ENCODE assay signal across 10 cellular contexts in genomic region chr5:132778129-132778528, GRCh38. TPM values are rescaled to one million over a fixed set of nuclear protein-coding genes. Genes with fewer than 3 reads are reported as not detected.
DNase-seq lines count a peak whose midpoint lies in the region; ATAC-seq, FAIRE-seq and TF ChIP-seq lines count a peak whose summit lies in the region.
"Had no signal": no experiment of that assay in that cellular context is flagged by ENCODE, and none has a peak within 500 bp of the region (broad histone marks: within the 10 kb centered on the region; RNA-seq: fewer than 3 reads in every experiment).

No MANE protein-coding gene starts in this region.

- CTCF ChIA-PET in activated CD4-positive, alpha-beta memory T cell treated with anti-CD3 and anti-CD28 coated beads, Interleukin-2, amount 10 ng/mL, durations not matched to agents 7 days and 5 days (lab: Charles Lee) = interaction anchor here (0.5 to 1.7 kb wide), 4 partner anchors 31 to 280 kb away, joined by 3 to 7 read pairs (median 4); partner anchors contain the start of gene CCNI2

- H3K4me3 ChIP-seq in skeletal muscle cell (ENCODE audit: low read depth, low read length) = peak overlapping the region; percentile 74

- peak; percentile 70 for FAIRE-seq in GM12891 (lab: Jason Lieb, UNC)
- FAIRE-seq: islet of Langerhans had no signal

- TF ChIP-seq CTCF in glutamatergic neuron (IDR thresholded peaks at IDR 0.05; ENCODE audit: partially characterized antibody, unreplicated experiment) = no peak

- H3K36me3 Mint-ChIP-seq in activated CD4-positive, alpha-beta memory T cell treated with anti-CD3 and anti-CD28 coated beads, Interleukin-2, amount 10 ng/mL, durations not matched to agents 7 days and 5 days (ENCODE audit: low read depth) = peaks cover 3% of the 10 kb centered on the region
- H3K36me3 Mint-ChIP-seq in glutamatergic neuron (ENCODE audit: unreplicated experiment) = no peaks in the 10 kb centered on the region

- DNase-seq in GM12891 (ENCODE audit: insufficient read length, low spot score) (no peak), glutamatergic neuron (no peak), skeletal muscle cell (ENCODE audit: low read depth) (no peak), COLO829 (ENCODE audit: low spot score) (no peak), NOMO-1 (lab: John Stamatoyannopoulos, UW; ENCODE audit: unreplicated experiment in 2 of 2) (no peak)
- no peak for DNase-seq in activated CD4-positive, alpha-beta memory T cell treated with anti-CD3 and anti-CD28 coated beads, Interleukin-2, amount 10 ng/mL, durations not matched to agents 7 days and 5 days
- DNase-seq: NCI-H524 had no signal

- POLR2A ChIA-PET in activated CD4-positive, alpha-beta memory T cell treated with anti-CD3 and anti-CD28 coated beads, Interleukin-2, amount 10 ng/mL, durations not matched to agents 7 days and 5 days (lab: Charles Lee) = interaction anchor here (1.1 to 1.5 kb wide), 3 partner anchors 31 to 220 kb away, joined by 3 to 6 read pairs (median 3); partner anchors contain the start of gene CCNI2

- H3K27ac Mint-ChIP-seq in activated CD4-positive, alpha-beta memory T cell treated with anti-CD3 and anti-CD28 coated beads, Interleukin-2, amount 10 ng/mL, durations not matched to agents 7 days and 5 days = no peak overlapping the region
- no peak overlapping the region for H3K27ac Mint-ChIP-seq in glutamatergic neuron (ENCODE audit: unreplicated experiment)

- ATAC-seq in GM18907 (IDR thresholded peaks at IDR 0.05; ENCODE audit: unreplicated experiment) = no peak
- no peak for ATAC-seq in GM21447 (IDR thresholded peaks at IDR 0.05; ENCODE audit: unreplicated experiment)

- H3K27me3 Mint-ChIP-seq in activated CD4-positive, alpha-beta memory T cell treated with anti-CD3 and anti-CD28 coated beads, Interleukin-2, amount 10 ng/mL, durations not matched to agents 7 days and 5 days = peaks cover 42% of the 10 kb centered on the region
- H3K27me3 Mint-ChIP-seq in glutamatergic neuron (ENCODE audit: unreplicated experiment) = peaks cover 10% of the 10 kb centered on the region

- H3K9me3 Mint-ChIP-seq in activated CD4-positive, alpha-beta memory T cell treated with anti-CD3 and anti-CD28 coated beads, Interleukin-2, amount 10 ng/mL, durations not matched to agents 7 days and 5 days = no peaks in the 10 kb centered on the region
- H3K9me3 Mint-ChIP-seq in glutamatergic neuron (ENCODE audit: unreplicated experiment) = no peaks in the 10 kb centered on the region

- peaks cover 23% of the 10 kb centered on the region for H3K4me1 Mint-ChIP-seq in activated CD4-positive, alpha-beta memory T cell treated with anti-CD3 and anti-CD28 coated beads, Interleukin-2, amount 10 ng/mL, durations not matched to agents 7 days and 5 days
- peaks cover 13% of the 10 kb centered on the region for H3K4me1 Mint-ChIP-seq in glutamatergic neuron (ENCODE audit: low read depth, unreplicated experiment)

- TF ChIP-seq POLR2A in GM12891 (IDR thresholded peaks at IDR 0.05; ENCODE audit: low read depth, low read length) = no peak

- H3K4me3 Mint-ChIP-seq in activated CD4-positive, alpha-beta memory T cell treated with anti-CD3 and anti-CD28 coated beads, Interleukin-2, amount 10 ng/mL, durations not matched to agents 7 days and 5 days = peak overlapping the region; percentile 73
- peak overlapping the region; percentile 69 for H3K4me3 Mint-ChIP-seq in glutamatergic neuron (ENCODE audit: unreplicated experiment)

TF ChIP-seq in GM12891, 5 proteins besides CTCF, POLR2A, EP300 and RAD21:
- TF ChIP-seq POU2F2 (IDR thresholded peaks at IDR 0.05; ENCODE audit: low read depth, low read length) (no peak), SPI1 (IDR thresholded peaks at IDR 0.05; ENCODE audit: low read depth, low read length) (no peak), POLR2AphosphoS5 (IDR thresholded peaks at IDR 0.05; ENCODE audit: low read depth, low read length) (no peak), TAF1 (IDR thresholded peaks at IDR 0.05; ENCODE audit: low read depth, low read length) (no peak), PAX5 (IDR thresholded peaks at IDR 0.05; ENCODE audit: insufficient read depth, low read length, severe bottlenecking) (no peak)

RNA-seq across cellular contexts. Expression of gene SEPTIN8, which starts 1.1 kb away (rescaled TPM):
- 24.6 TPM for polyA plus RNA-seq in GM12891 (2012; ENCODE audit: low read depth, missing spikeins)
- 10 to 100 TPM; 29.7 to 31.8 TPM for total RNA-seq in activated CD4-positive, alpha-beta memory T cell treated with anti-CD3 and anti-CD28 coated beads, Interleukin-2, amount 10 ng/mL, durations not matched to agents 7 days and 5 days
- total RNA-seq in glutamatergic neuron (ENCODE audit: unreplicated experiment) = 26.9 TPM

RNA-seq across cellular contexts. Expression of gene CCNI2, which starts 30.9 kb away (rescaled TPM):
- 5.4 TPM for polyA plus RNA-seq in GM12891 (2012; ENCODE audit: low read depth, missing spikeins)
- 1 to 10 TPM; 6.4 to 6.7 TPM for total RNA-seq in activated CD4-positive, alpha-beta memory T cell treated with anti-CD3 and anti-CD28 coated beads, Interleukin-2, amount 10 ng/mL, durations not matched to agents 7 days and 5 days
- 0.17 TPM for total RNA-seq in glutamatergic neuron (ENCODE audit: unreplicated experiment)

RNA-seq across cellular contexts. Expression of gene SOWAHA, which starts 35.0 kb away (rescaled TPM):
- 0.23 TPM for polyA plus RNA-seq in GM12891 (2012; ENCODE audit: low read depth, missing spikeins)
- total RNA-seq in activated CD4-positive, alpha-beta memory T cell treated with anti-CD3 and anti-CD28 coated beads, Interleukin-2, amount 10 ng/mL, durations not matched to agents 7 days and 5 days = not detected
- 0.12 TPM for total RNA-seq in glutamatergic neuron (ENCODE audit: unreplicated experiment)

RNA-seq across cellular contexts. Expression of gene KIF3A, which starts 40.8 kb away (rescaled TPM):
- 8.6 TPM for polyA plus RNA-seq in GM12891 (2012; ENCODE audit: low read depth, missing spikeins)
- 10 to 100 TPM; 16.2 to 19.3 TPM for total RNA-seq in activated CD4-positive, alpha-beta memory T cell treated with anti-CD3 and anti-CD28 coated beads, Interleukin-2, amount 10 ng/mL, durations not matched to agents 7 days and 5 days
- total RNA-seq in glutamatergic neuron (ENCODE audit: unreplicated experiment) = 42.4 TPM

RNA-seq across cellular contexts. Expression of gene SHROOM1, which starts 52.3 kb away (rescaled TPM):
- 4.3 TPM for polyA plus RNA-seq in GM12891 (2012; ENCODE audit: low read depth, missing spikeins)
- 1 to 10 TPM; 2.5 to 2.7 TPM for total RNA-seq in activated CD4-positive, alpha-beta memory T cell treated with anti-CD3 and anti-CD28 coated beads, Interleukin-2, amount 10 ng/mL, durations not matched to agents 7 days and 5 days
- total RNA-seq in glutamatergic neuron (ENCODE audit: unreplicated experiment) = 5.1 TPM
